12 cellular contexts compared by ENCODE assay signal in genomic region chr5:372556-372910, GRCh38. TPM values are rescaled to one million over a fixed set of nuclear protein-coding genes. Genes with fewer than 3 reads are reported as not detected.
DNase-seq lines count a peak whose midpoint lies in the region; ATAC-seq, FAIRE-seq and TF ChIP-seq lines count a peak whose summit lies in the region.
"Had no signal": no experiment of that assay in that cellular context is flagged by ENCODE, and none has a peak within 500 bp of the region (broad histone marks: within the 10 kb centered on the region; RNA-seq: fewer than 3 reads in every experiment).

No MANE protein-coding gene starts in this region.

- no peak for ATAC-seq in activated CD4-positive, alpha-beta T cell treated with anti-CD3 and anti-CD28 coated beads for 36 hours
- ATAC-seq in GM12878 (no peak), GM18867 (IDR thresholded peaks at IDR 0.05; ENCODE audit: unreplicated experiment) (no peak)
- ATAC-seq: gastroesophageal sphincter had no signal

- H3F3A ChIP-seq in neural progenitor cell (ENCODE audit: low read depth): no peaks in the 10 kb centered on the region

- peak overlapping the region; percentile 80 for H3K27ac Mint-ChIP-seq in activated CD4-positive, alpha-beta T cell treated with anti-CD3 and anti-CD28 coated beads for 36 hours
- no peak overlapping the region for H3K27ac Mint-ChIP-seq in neural progenitor cell

- no peak for TF ChIP-seq RAD21 in GM12878 (IDR thresholded peaks at IDR 0.05; ENCODE audit: insufficient read depth, low read depth, low read length)

- H3K9me3 ChIP-seq in GM12878 (replicated peaks; ENCODE audit: control insufficient read depth, insufficient read depth, low read length) (no peaks in the 10 kb centered on the region), spleen (no peaks in the 10 kb centered on the region), neural progenitor cell (ENCODE audit: low read depth) (no peaks in the 10 kb centered on the region), right atrium auricular region (no peaks in the 10 kb centered on the region)
- H3K9me3 ChIP-seq: gastroesophageal sphincter, ovary had no signal

- TF ChIP-seq POLR2A in GM12878 (IDR thresholded peaks at IDR 0.05; ENCODE audit: low read depth, low read length): no peak
- TF ChIP-seq POLR2A in spleen (IDR thresholded peaks at IDR 0.05): no peak

- TF ChIP-seq CTCF in KMS-11 (conservative IDR thresholded peaks at IDR 0.05; ENCODE audit: low read depth, low read length) (no peak), GM12878 (IDR thresholded peaks at IDR 0.05 in 2 of 3, conservative IDR thresholded peaks at IDR 0.05 in 1 of 3; ENCODE audit: control insufficient read depth in 2 of 3, extremely low read depth in 1 of 3, insufficient read depth in 1 of 3, low read depth in 3 of 3, low read length in 3 of 3) (no peak), spleen (IDR thresholded peaks at IDR 0.05 in 8 of 11, conservative IDR thresholded peaks at IDR 0.05 in 3 of 11) (no peak), neural progenitor cell (IDR thresholded peaks at IDR 0.05) (no peak), right atrium auricular region (IDR thresholded peaks at IDR 0.05) (no peak)

- in situ Hi-C loops in GM12878 (cut with MboI): no loop called here

- POLR2A ChIA-PET in activated CD4-positive, alpha-beta T cell treated with anti-CD3 and anti-CD28 coated beads for 36 hours (lab: Charles Lee): no interaction called here
- POLR2A ChIA-PET in GM12878 (lab: Charles Lee): interaction anchor here (1.0 to 1.4 kb wide), 4 partner anchors 27 to 56 kb away, joined by 3 read pairs; no protein-coding TSS in a partner anchor

- FAIRE-seq in GM12878 (lab: Jason Lieb, UNC): no peak

- H3K4me3 ChIP-seq in KMS-11 (IDR thresholded peaks at IDR 0.05; ENCODE audit: insufficient read depth, low read depth, low read length) (no peak overlapping the region), GM12878 (no peak overlapping the region), spleen (no peak overlapping the region), neural progenitor cell (no peak overlapping the region), right atrium auricular region (no peak overlapping the region)
- H3K4me3 ChIP-seq: gastroesophageal sphincter, ovary had no signal

- H3K4me3 Mint-ChIP-seq in activated CD4-positive, alpha-beta T cell treated with anti-CD3 and anti-CD28 coated beads for 36 hours: peak overlapping the region; percentile 45
- no peak overlapping the region for H3K4me3 Mint-ChIP-seq in neural progenitor cell

- RAD21 ChIA-PET in GM12878 (lab: Charles Lee; ENCODE audit: unreplicated experiment): interaction anchor here (1.2 to 1.8 kb wide), 3 partner anchors 20 to 55 kb away, joined by 3 to 9 read pairs (median 5); no protein-coding TSS in a partner anchor

- peaks cover 64% of the 10 kb centered on the region for H3K4me1 Mint-ChIP-seq in activated CD4-positive, alpha-beta T cell treated with anti-CD3 and anti-CD28 coated beads for 36 hours
- peaks cover 3% of the 10 kb centered on the region for H3K4me1 Mint-ChIP-seq in neural progenitor cell

- no peaks in the 10 kb centered on the region; the same call in 1 of the 2 replicates for H3K36me3 ChIP-seq in KMS-11 (ENCODE audit: insufficient read depth)
- H3K36me3 ChIP-seq in GM12878 (ENCODE audit: control insufficient read depth in 2 of 2, insufficient read depth in 2 of 2, low read length in 1 of 2): peaks cover 19 to 53% of the 10 kb centered on the region in 2 experiments
- no peaks in the 10 kb centered on the region for H3K36me3 ChIP-seq in spleen
- H3K36me3 ChIP-seq in neural progenitor cell: no peaks in the 10 kb centered on the region
- no peaks in the 10 kb centered on the region for H3K36me3 ChIP-seq in right atrium auricular region
- H3K36me3 ChIP-seq: gastroesophageal sphincter, ovary had no signal

- H3K9ac ChIP-seq in KMS-11 (peak overlapping the region; percentile 98; the same call in 1 of the 2 replicates), GM12878 (ENCODE audit: control insufficient read depth, insufficient read depth, low read length) (peak overlapping the region; percentile 94; the same call in 1 of the 2 replicates), neural progenitor cell (no peak overlapping the region)

- H3K36me3 Mint-ChIP-seq in activated CD4-positive, alpha-beta T cell treated with anti-CD3 and anti-CD28 coated beads for 36 hours (ENCODE audit: low read depth): peaks cover 17% of the 10 kb centered on the region
- no peaks in the 10 kb centered on the region for H3K36me3 Mint-ChIP-seq in neural progenitor cell

- H2AFZ ChIP-seq in KMS-11 (ENCODE audit: low read depth) (no peak overlapping the region), GM12878 (ENCODE audit: control insufficient read depth, low read depth, low read length) (no peak overlapping the region), neural progenitor cell (replicated peaks) (no peak overlapping the region)

- CTCF ChIA-PET in activated CD4-positive, alpha-beta T cell treated with anti-CD3 and anti-CD28 coated beads for 36 hours (lab: Charles Lee): no interaction called here
- CTCF ChIA-PET in GM12878 (lab: Yijun Ruan, JAX): interaction anchor here (1.4 to 1.6 kb wide), 3 partner anchors 52 to 54 kb away, joined by 4 to 7 read pairs (median 5); no protein-coding TSS in a partner anchor

- H3K4me1 ChIP-seq in KMS-11 (ENCODE audit: low read depth, poor library complexity, severe bottlenecking): peaks cover 72% of the 10 kb centered on the region
- peaks cover 80% of the 10 kb centered on the region for H3K4me1 ChIP-seq in GM12878 (ENCODE audit: control insufficient read depth, insufficient read depth, low read length)
- H3K4me1 ChIP-seq in spleen: peaks cover 19 to 55% (median 39%) of the 10 kb centered on the region in 6 donors
- H3K4me1 ChIP-seq in neural progenitor cell: peaks cover 5% of the 10 kb centered on the region
- H3K4me1 ChIP-seq in right atrium auricular region: peaks cover 0 to 14% of the 10 kb centered on the region in 2 donors

- no peaks in the 10 kb centered on the region for H3K27me3 Mint-ChIP-seq in activated CD4-positive, alpha-beta T cell treated with anti-CD3 and anti-CD28 coated beads for 36 hours
- H3K27me3 Mint-ChIP-seq in neural progenitor cell (ENCODE audit: insufficient read depth, low read depth): peaks cover 22% of the 10 kb centered on the region

- WGBS in GM12878 (ENCODE audit: insufficient coverage, insufficient replicate concordance, low lambda C conversion rate, missing lambda C conversion rate): 74% methylated on average over 10 of the region's 13 CpGs
- 86 to 95% (median 90%) methylated on average over 5 to 13 of the region's 13 CpGs for WGBS in spleen, 5 donors

- H3K27me3 ChIP-seq in KMS-11 (ENCODE audit: insufficient read depth, low read depth) (no peaks in the 10 kb centered on the region), GM12878 (replicated peaks in 1 of 2; ENCODE audit: control insufficient read depth in 2 of 2, insufficient read depth in 2 of 2, low read length in 1 of 2) (no peaks in the 10 kb centered on the region), spleen (replicated peaks in 1 of 7) (peaks cover 0 to 68% (median 17%) of the 10 kb centered on the region in 7 donors), neural progenitor cell (peaks cover 48% of the 10 kb centered on the region), right atrium auricular region (peaks cover 0 to 3% of the 10 kb centered on the region in 2 donors)
- H3K27me3 ChIP-seq: ovary had no signal

- intact Hi-C loops in activated CD4-positive, alpha-beta T cell treated with anti-CD3 and anti-CD28 coated beads for 36 hours (cut with DNase I, micrococcal nuclease): loop anchor here in 1 of 2 experiments (2.0 to 10.0 kb wide), 3 partner anchors 38 to 158 kb away; partner anchors contain the start of genes CCDC127, PDCD6 and SDHA
- intact Hi-C loops in GM12878 (cut with micrococcal nuclease; ENCODE audit: unreplicated experiment): loop anchor here (2.0 kb wide), 1 partner anchor 50 kb away; no protein-coding TSS in a partner anchor
- intact Hi-C loops in spleen (cut with DNase I; ENCODE audit: low total_unique reads): no loop called here

- SMC1A ChIA-PET in GM12878 (lab: Charles Lee; ENCODE audit: uncharacterized antibody, unreplicated experiment): interaction anchor here (1.3 to 1.4 kb wide), 2 partner anchors 10 to 23 kb away, joined by 3 to 4 read pairs; no protein-coding TSS in a partner anchor

- DNase-seq in activated CD4-positive, alpha-beta T cell treated with anti-CD3 and anti-CD28 coated beads for 36 hours: peak; percentile 26
- DNase-seq in activated CD4-positive, alpha-beta T cell treated with anti-CD3 and anti-CD28 coated beads for 1 hour: no peak
- DNase-seq in GM12878 (ENCODE audit: low read depth, low spot score): no peak
- DNase-seq in spleen: peak; percentile 56
- no peak for DNase-seq in neural progenitor cell (ENCODE audit: low spot score)
- no peak for DNase-seq in right atrium auricular region (ENCODE audit: low spot score)
- DNase-seq: NCI-H1694; stimulated activated CD4-positive, alpha-beta T cell treated with anti-CD3 and anti-CD28 coated beads, Interleukin-1b, Interleukin-23, amount 100 ng/mL, for 48 hours had no signal

- peak overlapping the region; percentile 96 for H3K4me2 ChIP-seq in KMS-11
- peak overlapping the region; percentile 93; the same call in 1 of the 2 replicates for H3K4me2 ChIP-seq in GM12878 (ENCODE audit: control insufficient read depth, insufficient read depth)
- H3K4me2 ChIP-seq in neural progenitor cell: no peak overlapping the region

- H3K9me3 Mint-ChIP-seq in activated CD4-positive, alpha-beta T cell treated with anti-CD3 and anti-CD28 coated beads for 36 hours (ENCODE audit: low read depth): no peaks in the 10 kb centered on the region
- no peaks in the 10 kb centered on the region for H3K9me3 Mint-ChIP-seq in neural progenitor cell

- no TSS peak for BruUV-seq in GM12878 (replicated peaks; lab: Mats Ljungman, UMichigan)

- H3K27ac ChIP-seq in KMS-11: peak overlapping the region; percentile 92
- H3K27ac ChIP-seq in GM12878 (ENCODE audit: control insufficient read depth, insufficient read depth): peak overlapping the region; percentile 98
- H3K27ac ChIP-seq in spleen: no peak overlapping the region
- no peak overlapping the region for H3K27ac ChIP-seq in neural progenitor cell
- no peak overlapping the region for H3K27ac ChIP-seq in right atrium auricular region

- no peak for TF ChIP-seq EP300 in GM12878 (IDR thresholded peaks at IDR 0.05; ENCODE audit: borderline replicate concordance in 1 of 2, control insufficient read depth in 1 of 2, low read depth in 2 of 2, low read length in 2 of 2)

- H4K20me1 ChIP-seq in KMS-11 (ENCODE audit: insufficient read depth) (no peaks in the 10 kb centered on the region), GM12878 (ENCODE audit: control insufficient read depth, insufficient read depth) (no peaks in the 10 kb centered on the region), neural progenitor cell (ENCODE audit: low read depth) (no peaks in the 10 kb centered on the region)

- H3K79me2 ChIP-seq in KMS-11 (ENCODE audit: insufficient read depth, low read depth) (0 out of 2 replicates have a peak, but pooled peaks cover 4% of the 10 kb centered on the region), GM12878 (ENCODE audit: control insufficient read depth, insufficient read depth, low read length) (peaks cover 57% of the 10 kb centered on the region), neural progenitor cell (ENCODE audit: low read depth) (no peaks in the 10 kb centered on the region)

RNA-seq across cellular contexts. Expression of gene AHRR, which starts 51.0 kb away (rescaled TPM):
- 10 to 100 TPM; 15.1 to 20.5 TPM for total RNA-seq in activated CD4-positive, alpha-beta T cell treated with anti-CD3 and anti-CD28 coated beads for 36 hours
- total RNA-seq in GM12878 (2013; cell fraction: nucleolus; rRNA removed): 101 and 129 TPM in 2 replicates
- total RNA-seq in GM12878 (2014; rRNA removed) (19.6 and 22.1 TPM in 2 replicates), GM12878 (2014; rRNA removed; fragmentation: Illumina TruSeq; extraction: Trizol) (9.4 and 11.7 TPM in 2 replicates), GM12878 (2021) (27.8 and 35.2 TPM in 2 replicates), spleen (10 to 100 TPM; 11.2 to 28.5 (median 14.0) TPM), neural progenitor cell (ENCODE audit: low replicate concordance) (0.34 and 0.68 TPM in 2 replicates), right atrium auricular region (under 1 TPM; 0.12 to 0.30 TPM)
- 8.4 TPM for polyA plus RNA-seq in GM12878 (2011; ENCODE audit: low read depth)
- polyA plus RNA-seq in GM12878 (2011; rRNA removed) (13.5 and 17.3 TPM in 2 replicates), GM12878 (2014; fragmentation: Illumina TruSeq; extraction: Trizol) (5.7 and 10.8 TPM in 2 replicates), GM12878 (2014; fragmentation: Nextera tagmentation; extraction: Ambion mirVana) (1 to 10 TPM in 1 of 2 experiments, under 1 TPM in 1; 0.90 to 1.1 TPM), GM12878 (2014; rRNA removed) (29.8 and 30.6 TPM in 2 replicates), GM12878 (2016; fragmentation: Nextera tagmentation; extraction: Ambion mirVana) (10 to 100 TPM; 21.1 to 21.3 TPM), spleen (1 to 10 TPM in 2 of 3 donors, under 1 TPM in 1; 0.96 to 5.4 (median 2.8) TPM)
- 26.3 and 28.6 TPM in 2 replicates for polyA plus RNA-seq in GM12878 (2011; cell fraction: cytosol; rRNA removed)
- 92.9 and 105 TPM in 2 replicates for polyA plus RNA-seq in GM12878 (2011; cell fraction: nucleus; rRNA removed)
- 23.5 and 31.3 TPM in 2 replicates for polyA plus RNA-seq in GM12878 (2012)
- 8.8 and 21.8 TPM in 2 replicates for polyA minus RNA-seq in GM12878 (2011; rRNA and poly(A)+ RNA removed)
- polyA minus RNA-seq in GM12878 (2011; cell fraction: cytosol; rRNA and poly(A)+ RNA removed): 6.5 and 7.8 TPM in 2 replicates
- 24.8 and 31.4 TPM in 2 replicates for polyA minus RNA-seq in GM12878 (2011; cell fraction: nucleus; rRNA and poly(A)+ RNA removed)

Comparison
In these comparisons a context has a peak if more than half of its experiments do, and no peak if none do; other contexts are left out.
1. DNase-seq: peak in activated CD4-positive, alpha-beta T cell treated with anti-CD3 and anti-CD28 coated beads for 36 hours (single experiment) and spleen (single experiment); none in activated CD4-positive, alpha-beta T cell treated with anti-CD3 and anti-CD28 coated beads for 1 hour (single experiment), GM12878 (single experiment), neural progenitor cell (single experiment) and right atrium auricular region (single experiment).
2. H3K27ac ChIP-seq: peak in KMS-11 (single experiment) and GM12878 (single experiment); none in spleen (0 of 8), neural progenitor cell (single experiment) and right atrium auricular region (0 of 2).